1 cellular context compared by ENCODE assay signal in genomic region chr22:35335468-35335867, GRCh38.
A peak's percentile ranks its signal among the peaks of the same experiment; 100 is the strongest.
TF ChIP-seq lines count a peak whose summit lies in the region.

No MANE protein-coding gene starts in this region.

TF ChIP-seq in HepG2, 621 proteins besides CTCF, POLR2A, EP300 and RAD21:
- no peak for TF ChIP-seq ZNF274 (CRISPR knock-in tag; IDR thresholded peaks at IDR 0.05)
- no peak for TF ChIP-seq ZNF83 (CRISPR knock-in tag; IDR thresholded peaks at IDR 0.05; ENCODE audit: borderline replicate concordance)
- TF ChIP-seq ZBTB33 (CRISPR knock-in tag; IDR thresholded peaks at IDR 0.05): peak; percentile 58; the same call in 1 of the 2 replicates
- no peak for TF ChIP-seq ATF2 (CRISPR knock-in tag; IDR thresholded peaks at IDR 0.05)
- TF ChIP-seq SKIL (CRISPR knock-in tag; IDR thresholded peaks at IDR 0.05; ENCODE audit: borderline replicate concordance): no peak
- TF ChIP-seq ZBTB4 (CRISPR knock-in tag; IDR thresholded peaks at IDR 0.05; ENCODE audit: borderline replicate concordance): no peak
- no peak for TF ChIP-seq TGIF2 (CRISPR knock-in tag; IDR thresholded peaks at IDR 0.05)
- TF ChIP-seq ZNF350 (CRISPR knock-in tag; IDR thresholded peaks at IDR 0.05; ENCODE audit: borderline replicate concordance, low read depth): no peak
